ENCODE assay signal across 10 cellular contexts in genomic region chr12:19288603-19289244, GRCh38.
DNase-seq lines count a peak whose midpoint lies in the region; FAIRE-seq and TF ChIP-seq lines count a peak whose summit lies in the region.
"Had no signal": no experiment of that assay in that cellular context is flagged by ENCODE, and none has a peak within 500 bp of the region (broad histone marks: within the 10 kb centered on the region; RNA-seq: fewer than 3 reads in every experiment).

No MANE protein-coding gene starts in this region.

- intact Hi-C loops in head of caudate nucleus (cut with DNase I): loop anchor here (5.0 to 10.0 kb wide), 2 partner anchors 106 to 854 kb away; no protein-coding TSS in a partner anchor

- no peaks in the 10 kb centered on the region for H3K27me3 Mint-ChIP-seq in mesothelial cell of epicardium (ENCODE audit: low read depth)

- no peaks in the 10 kb centered on the region for H3K9me3 Mint-ChIP-seq in mesothelial cell of epicardium

- no peak overlapping the region for H3K4me3 Mint-ChIP-seq in mesothelial cell of epicardium

- H3K27ac Mint-ChIP-seq in mesothelial cell of epicardium: no peak overlapping the region

- POLR2A ChIA-PET in HEK293T (lab: Yijun Ruan, JAX): no interaction called here

- peak; percentile 18 for FAIRE-seq in colon (lab: Jason Lieb, UNC)

- DNase-seq in DMS 273 treated with DMSO at 0.1 percent for 48 hours (lab: John Stamatoyannopoulos, UW): peak; percentile 8
- peak; percentile 31 for DNase-seq in HEK293T (ENCODE audit: extremely low spot score)
- peak; percentile 27 for DNase-seq in NCI-H345 (lab: John Stamatoyannopoulos, UW)
- no peak for DNase-seq in mesothelial cell of epicardium (ENCODE audit: low spot score in 2 of 2, unreplicated experiment in 2 of 2)
- DNase-seq in head of caudate nucleus: no peak
- no peak for DNase-seq in activated T-cell treated with anti-CD3 and anti-CD28 coated beads, Interleukin-2, amount 50 U/mL, for 48 hours
- DNase-seq in substantia nigra (lab: John Stamatoyannopoulos, UW): no peak

- peak; percentile 79 for TF ChIP-seq CTCF in mesothelial cell of epicardium (IDR thresholded peaks at IDR 0.05; ENCODE audit: unreplicated experiment)

- peaks cover 7% of the 10 kb centered on the region for H3K4me1 Mint-ChIP-seq in mesothelial cell of epicardium

- no peak overlapping the region for H3K27ac ChIP-seq in substantia nigra (ENCODE audit: low read depth, low read length, poor library complexity, severe bottlenecking)
- H3K27ac ChIP-seq: neutrophil, SJCRH30 had no signal

- CTCF ChIA-PET in HEK293T (lab: Yijun Ruan, JAX): interaction anchor here (0.7 to 0.9 kb wide), 2 partner anchors 15 to 103 kb away, joined by 3 to 4 read pairs; no protein-coding TSS in a partner anchor

- peaks cover 11% of the 10 kb centered on the region for H3K36me3 Mint-ChIP-seq in mesothelial cell of epicardium

TF ChIP-seq in HEK293T, 16 proteins besides CTCF, POLR2A, EP300 and RAD21:
- TF ChIP-seq FOXM1 (IDR thresholded peaks at IDR 0.05; ENCODE audit: borderline replicate concordance): no peak
- TF ChIP-seq, protein P1, sequence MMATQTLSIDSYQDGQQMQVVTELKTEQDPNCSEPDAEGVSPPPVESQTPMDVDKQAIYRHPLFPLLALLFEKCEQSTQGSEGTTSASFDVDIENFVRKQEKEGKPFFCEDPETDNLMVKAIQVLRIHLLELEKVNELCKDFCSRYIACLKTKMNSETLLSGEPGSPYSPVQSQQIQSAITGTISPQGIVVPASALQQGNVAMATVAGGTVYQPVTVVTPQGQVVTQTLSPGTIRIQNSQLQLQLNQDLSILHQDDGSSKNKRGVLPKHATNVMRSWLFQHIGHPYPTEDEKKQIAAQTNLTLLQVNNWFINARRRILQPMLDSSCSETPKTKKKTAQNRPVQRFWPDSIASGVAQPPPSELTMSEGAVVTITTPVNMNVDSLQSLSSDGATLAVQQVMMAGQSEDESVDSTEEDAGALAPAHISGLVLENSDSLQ (IDR thresholded peaks at IDR 0.05): peak; percentile 92
- no peak for TF ChIP-seq BHLHE40 (IDR thresholded peaks at IDR 0.05; ENCODE audit: borderline replicate concordance)

Comparison
In these comparisons a context has a peak if more than half of its experiments do, and no peak if none do; other contexts are left out.
1. DNase-seq: peak in DMS 273 treated with DMSO at 0.1 percent for 48 hours (single experiment), HEK293T (single experiment) and NCI-H345 (single experiment); none in mesothelial cell of epicardium (0 of 2), head of caudate nucleus (0 of 42), activated T-cell treated with anti-CD3 and anti-CD28 coated beads, Interleukin-2, amount 50 U/mL, for 48 hours (0 of 2) and substantia nigra (0 of 49).